Comparison of ENCODE assay signal across 1 cellular context in the genomic region with DNA sequence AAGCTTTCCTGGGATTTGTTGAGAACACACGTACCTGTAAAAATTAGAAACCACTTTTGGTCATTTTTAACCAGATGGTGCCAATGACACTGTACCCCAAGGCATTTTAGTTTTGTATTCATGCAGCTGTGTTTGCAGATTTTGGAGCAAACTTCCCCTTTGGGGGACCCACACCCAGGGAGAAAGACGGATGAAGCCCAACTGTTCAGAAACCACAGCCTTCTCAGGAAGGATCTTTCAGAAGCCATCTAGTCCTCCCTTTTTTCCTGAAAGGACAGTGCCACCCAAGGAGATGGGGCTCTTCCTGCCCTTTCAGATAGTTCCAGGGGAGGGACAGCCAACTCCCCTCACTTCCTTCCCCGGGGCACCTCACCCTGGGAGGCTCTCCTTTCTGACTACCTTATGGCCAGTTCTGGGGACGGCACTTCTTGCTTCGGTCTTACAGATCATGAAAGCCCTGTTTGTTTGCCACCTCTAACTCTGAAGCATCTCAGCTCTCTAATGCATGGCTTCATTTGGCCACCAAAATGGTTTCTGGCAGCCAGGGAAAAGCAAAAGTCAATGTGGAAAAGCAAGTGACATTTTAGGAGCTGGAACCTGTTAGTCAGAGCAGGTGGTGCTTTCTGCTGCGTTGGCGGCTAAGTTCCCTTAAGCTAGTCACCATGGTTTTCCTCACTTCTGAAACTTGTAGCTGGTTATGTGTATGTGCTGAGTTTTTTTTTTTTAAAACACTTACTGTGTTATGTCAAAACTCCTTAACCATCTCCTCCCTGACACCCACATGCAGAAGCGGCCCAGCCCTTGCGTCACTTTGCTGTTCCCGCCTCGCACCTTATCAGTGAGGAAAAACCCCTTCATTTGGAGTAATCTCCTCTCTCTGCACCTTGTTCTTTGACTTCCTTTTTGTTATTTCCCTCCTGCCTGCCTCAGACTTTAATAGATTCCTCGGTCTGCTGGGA.
TF ChIP-seq lines count a peak whose summit lies in the region.

No MANE protein-coding gene starts in this region.

TF ChIP-seq in K562, 482 proteins besides CTCF, POLR2A, EP300 and RAD21 (continued from another document and continues in another):
- TF ChIP-seq ZNF668 (CRISPR knock-in tag; IDR thresholded peaks at IDR 0.05) (0 out of 2 replicates have a peak, but pooled peaks have one; percentile 42), KDM1A (IDR thresholded peaks at IDR 0.05) (0 out of 4 replicates have a peak, but pooled peaks of 1 of the 2 experiments have one; percentile 11), MTA1 (IDR thresholded peaks at IDR 0.05; ENCODE audit: borderline replicate concordance) (peak; percentile 37; the same call in 1 of the 2 replicates), ZBTB33 (CRISPR knock-in tag; IDR thresholded peaks at IDR 0.05) (peak; percentile 5), CREM (IDR thresholded peaks at IDR 0.05; ENCODE audit: low read depth) (peak; percentile 84), LCOR (CRISPR knock-in tag; IDR thresholded peaks at IDR 0.05) (peak; percentile 55; the same call in 1 of the 2 replicates), JUND (IDR thresholded peaks at IDR 0.05; ENCODE audit: borderline replicate concordance, low read depth, low read length) (peak; percentile 69; the same call in 1 of the 2 replicates), JUND (tag; IDR thresholded peaks at IDR 0.05; ENCODE audit: borderline replicate concordance, low read depth, low read length) (no peak; the same call in 2 of the 3 replicates), ZBTB40 (IDR thresholded peaks at IDR 0.05) (0 out of 2 replicates have a peak, but pooled peaks have one; percentile 15), ZBTB40 (CRISPR knock-in tag; IDR thresholded peaks at IDR 0.05) (no peak), TRIM24 (IDR thresholded peaks at IDR 0.05) (peak; percentile 87 to 90), CTBP1 (IDR thresholded peaks at IDR 0.05; ENCODE audit: borderline replicate concordance) (peak; percentile 70; the same call in 1 of the 2 replicates), DMBX1 (CRISPR knock-in tag; IDR thresholded peaks at IDR 0.05; ENCODE audit: borderline replicate concordance) (peak; percentile 86), SRF (CRISPR knock-in tag; IDR thresholded peaks at IDR 0.05) (0 out of 4 replicates have a peak, but pooled peaks of 1 of the 2 experiments have one; percentile 26), CCNT2 (IDR thresholded peaks at IDR 0.05; ENCODE audit: borderline replicate concordance, extremely low read depth, insufficient read length, low read depth, low read length) (no peak), CREB3L1 (IDR thresholded peaks at IDR 0.05; ENCODE audit: borderline replicate concordance, low read depth) (peak; percentile 39; the same call in 1 of the 2 replicates), ATF4 (CRISPR knock-in tag; IDR thresholded peaks at IDR 0.05) (0 out of 2 replicates have a peak, but pooled peaks have one; percentile 12), ATF7 (IDR thresholded peaks at IDR 0.05) (peak; percentile 78), SMARCE1 (IDR thresholded peaks at IDR 0.05) (0 out of 2 replicates have a peak, but pooled peaks have one; percentile 48), MEIS2 (IDR thresholded peaks at IDR 0.05; ENCODE audit: partially characterized antibody) (peak; percentile 57), ZNF316 (IDR thresholded peaks at IDR 0.05) (peak; percentile 46; the same call in 1 of the 2 replicates), HDAC2 (IDR thresholded peaks at IDR 0.05) (peak; percentile 57; the same call in 1 of the 2 replicates), SPI1 (IDR thresholded peaks at IDR 0.05; ENCODE audit: borderline replicate concordance, low read depth, low read length) (peak; percentile 74; the same call in 1 of the 2 replicates), HDAC1 (IDR thresholded peaks at IDR 0.05) (no peak), RCOR1 (IDR thresholded peaks at IDR 0.05; ENCODE audit: borderline replicate concordance in 1 of 2, low read depth in 2 of 2, low read length in 2 of 2) (peak in 1 of 2 experiments; percentile 84; a peak in 2 of 4 replicates), BCOR (IDR thresholded peaks at IDR 0.05) (peak; percentile 44; the same call in 1 of the 2 replicates), HMGN3 (IDR thresholded peaks at IDR 0.05; ENCODE audit: borderline replicate concordance, extremely low read depth, insufficient read length, low read depth, low read length) (no peak), ZNF354B (CRISPR knock-in tag; IDR thresholded peaks at IDR 0.05) (no peak), GATA2 (CRISPR knock-in tag; IDR thresholded peaks at IDR 0.05) (peak; percentile 69), HLTF (IDR thresholded peaks at IDR 0.05) (no peak), E2F6 (IDR thresholded peaks at IDR 0.05; ENCODE audit: borderline replicate concordance in 1 of 2, extremely low read depth in 1 of 2, insufficient read depth in 1 of 2, insufficient read length in 1 of 2, low read depth in 1 of 2, low read length in 1 of 2, poor library complexity in 1 of 2, severe bottlenecking in 1 of 2) (peak; percentile 82 to 95), EP400 (IDR thresholded peaks at IDR 0.05) (peak; percentile 39; the same call in 1 of the 2 replicates), CEBPG (CRISPR knock-in tag; IDR thresholded peaks at IDR 0.05) (peak; percentile 91), CEBPG (tag; conservative IDR thresholded peaks at IDR 0.05 in 1 of 2, IDR thresholded peaks at IDR 0.05 in 1 of 2) (peak; percentile 38 to 78; a peak in 3 of 4 replicates)
- TF ChIP-seq, protein P1, sequence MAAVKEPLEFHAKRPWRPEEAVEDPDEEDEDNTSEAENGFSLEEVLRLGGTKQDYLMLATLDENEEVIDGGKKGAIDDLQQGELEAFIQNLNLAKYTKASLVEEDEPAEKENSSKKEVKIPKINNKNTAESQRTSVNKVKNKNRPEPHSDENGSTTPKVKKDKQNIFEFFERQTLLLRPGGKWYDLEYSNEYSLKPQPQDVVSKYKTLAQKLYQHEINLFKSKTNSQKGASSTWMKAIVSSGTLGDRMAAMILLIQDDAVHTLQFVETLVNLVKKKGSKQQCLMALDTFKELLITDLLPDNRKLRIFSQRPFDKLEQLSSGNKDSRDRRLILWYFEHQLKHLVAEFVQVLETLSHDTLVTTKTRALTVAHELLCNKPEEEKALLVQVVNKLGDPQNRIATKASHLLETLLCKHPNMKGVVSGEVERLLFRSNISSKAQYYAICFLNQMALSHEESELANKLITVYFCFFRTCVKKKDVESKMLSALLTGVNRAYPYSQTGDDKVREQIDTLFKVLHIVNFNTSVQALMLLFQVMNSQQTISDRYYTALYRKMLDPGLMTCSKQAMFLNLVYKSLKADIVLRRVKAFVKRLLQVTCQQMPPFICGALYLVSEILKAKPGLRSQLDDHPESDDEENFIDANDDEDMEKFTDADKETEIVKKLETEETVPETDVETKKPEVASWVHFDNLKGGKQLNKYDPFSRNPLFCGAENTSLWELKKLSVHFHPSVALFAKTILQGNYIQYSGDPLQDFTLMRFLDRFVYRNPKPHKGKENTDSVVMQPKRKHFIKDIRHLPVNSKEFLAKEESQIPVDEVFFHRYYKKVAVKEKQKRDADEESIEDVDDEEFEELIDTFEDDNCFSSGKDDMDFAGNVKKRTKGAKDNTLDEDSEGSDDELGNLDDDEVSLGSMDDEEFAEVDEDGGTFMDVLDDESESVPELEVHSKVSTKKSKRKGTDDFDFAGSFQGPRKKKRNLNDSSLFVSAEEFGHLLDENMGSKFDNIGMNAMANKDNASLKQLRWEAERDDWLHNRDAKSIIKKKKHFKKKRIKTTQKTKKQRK (IDR thresholded peaks at IDR 0.05; ENCODE audit: borderline replicate concordance, low read depth, low read length): no peak
